ENCODE assay signal across 15 cellular contexts in the genomic region with DNA sequence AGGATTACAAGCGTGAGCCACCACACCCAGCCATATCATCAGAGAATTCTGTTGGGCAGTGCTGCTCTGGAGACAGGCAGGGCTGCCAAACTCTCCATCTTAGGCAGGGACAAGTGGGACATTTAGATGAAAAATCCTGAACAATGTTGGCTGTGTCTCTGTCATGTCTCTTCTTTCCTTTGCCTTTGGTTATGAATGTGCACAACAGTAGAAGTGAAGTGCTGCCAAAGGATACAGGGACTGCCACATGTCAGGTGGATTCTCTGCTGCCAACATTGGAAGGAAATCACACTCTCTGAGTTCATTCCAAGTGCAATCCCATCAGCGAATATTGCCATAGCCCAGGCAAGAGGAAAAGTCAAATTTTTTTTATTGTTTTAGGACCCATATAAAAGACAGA.
DNase-seq lines count a peak whose midpoint lies in the region; ATAC-seq and TF ChIP-seq lines count a peak whose summit lies in the region.
"Had no signal": no experiment of that assay in that cellular context is flagged by ENCODE, and none has a peak within 500 bp of the region (broad histone marks: within the 10 kb centered on the region; RNA-seq: fewer than 3 reads in every experiment).

No MANE protein-coding gene starts in this region.

- TF ChIP-seq CTCF in brain (conservative IDR thresholded peaks at IDR 0.05), result no peak

- no peaks in the 10 kb centered on the region for H3K4me1 Mint-ChIP-seq in brain
- H3K4me1 Mint-ChIP-seq: CD4-positive, alpha-beta memory T cell had no signal

- intact Hi-C loops in posterior vena cava (cut with DNase I), result no loop called here
- intact Hi-C loops in left colon (cut with DNase I, micrococcal nuclease), result no loop called here

- peak; percentile 47 for DNase-seq in Ammon's horn (ENCODE audit: low spot score)
- DNase-seq in cerebellum (ENCODE audit: low spot score), result peak; percentile 90
- DNase-seq in superior temporal gyrus (ENCODE audit: extremely low spot score), result peak; percentile 21
- DNase-seq in posterior vena cava (ENCODE audit: low spot score), result no peak
- DNase-seq in left colon, result no peak
- DNase-seq: AML-193; Calu3; CD4-positive, alpha-beta memory T cell; COR-L47; DMS53; DMS79 treated with DMSO at 0.1 percent for 48 hours; GOT3; HCEC 1CT had no signal

- no peak overlapping the region for H3K4me3 Mint-ChIP-seq in brain
- H3K4me3 Mint-ChIP-seq: CD4-positive, alpha-beta memory T cell had no signal

- no peaks in the 10 kb centered on the region for H3K36me3 Mint-ChIP-seq in brain
- H3K36me3 Mint-ChIP-seq: CD4-positive, alpha-beta memory T cell had no signal

- peak overlapping the region in 4 of 5 experiments; percentile 9 to 87 (median 51) for H3K27ac Mint-ChIP-seq in brain
- H3K27ac Mint-ChIP-seq: CD4-positive, alpha-beta memory T cell had no signal

- H3K27me3 Mint-ChIP-seq in brain, result no peaks in the 10 kb centered on the region

- no peak for ATAC-seq in HG03342 (IDR thresholded peaks at IDR 0.05; ENCODE audit: unreplicated experiment)
- no peak for ATAC-seq in left colon

- H3K9me3 Mint-ChIP-seq in brain, result peaks cover 0 to 2% (median 0%) of the 10 kb centered on the region in 5 experiments

Comparison
In these comparisons a context has a peak if more than half of its experiments do, and no peak if none do; other contexts are left out.
1. DNase-seq: peak in Ammon's horn (single experiment), cerebellum (single experiment) and superior temporal gyrus (single experiment); none in posterior vena cava (single experiment) and left colon (0 of 2).